24 cellular contexts compared by ENCODE assay signal in the genomic region with DNA sequence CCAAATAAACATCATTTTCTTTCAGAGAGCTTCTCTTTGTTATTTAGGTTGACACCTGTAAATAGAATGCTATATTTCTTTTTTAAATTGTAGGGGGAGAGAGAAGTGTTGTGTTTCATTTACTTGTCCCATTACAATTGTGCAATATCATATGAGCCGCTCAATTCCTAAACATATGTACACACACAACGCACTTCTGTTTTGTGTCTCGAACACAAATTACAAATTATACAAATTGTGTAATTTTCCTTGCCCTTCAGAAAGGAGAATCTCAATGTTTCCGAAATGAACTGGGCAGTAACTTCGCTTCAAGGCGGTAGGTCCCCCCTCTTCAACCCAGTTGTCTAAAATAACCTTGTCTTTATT. TPM values are rescaled to one million over a fixed set of nuclear protein-coding genes. Genes with fewer than 3 reads are reported as not detected.
DNase-seq lines count a peak whose midpoint lies in the region; ATAC-seq and TF ChIP-seq lines count a peak whose summit lies in the region.
"Had no signal": no experiment of that assay in that cellular context is flagged by ENCODE, and none has a peak within 500 bp of the region (broad histone marks: within the 10 kb centered on the region; RNA-seq: fewer than 3 reads in every experiment).

No MANE protein-coding gene starts in this region.

- H3F3A ChIP-seq in neural progenitor cell (ENCODE audit: low read depth) = peaks cover 28% of the 10 kb centered on the region

- H3K4me3 ChIP-seq in NT2/D1 (ENCODE audit: insufficient read length, low read depth) = peak overlapping the region; percentile 40
- peak overlapping the region in 1 of 4 experiments; percentile 1 for H3K4me3 ChIP-seq in fibroblast of lung (replicated peaks in 1 of 4; ENCODE audit: control extremely low read depth in 1 of 4, insufficient read depth in 1 of 4, low read depth in 3 of 4, low read length in 4 of 4)
- H3K4me3 ChIP-seq in neural progenitor cell = peak overlapping the region; percentile 71
- H3K4me3 ChIP-seq: cardiac muscle cell, esophagus squamous epithelium, heart left ventricle, mucosa of descending colon, PC-9, SJSA1, tibial artery had no signal

- no peaks in the 10 kb centered on the region for H3K9me3 Mint-ChIP-seq in activated T-cell treated with anti-CD3 and anti-CD28 coated beads, Interleukin-2, amount 50 U/mL, for 72 hours
- no peaks in the 10 kb centered on the region for H3K9me3 Mint-ChIP-seq in activated T-cell treated with anti-CD3 and anti-CD28 coated beads, Interleukin-2, amount 50 U/mL, for 4 hours
- H3K9me3 Mint-ChIP-seq in neural progenitor cell = no peaks in the 10 kb centered on the region
- H3K9me3 Mint-ChIP-seq in activated CD4-positive, alpha-beta T cell treated with anti-CD3 and anti-CD28 coated beads, Interleukin-2, amount 10 ng/mL, durations not matched to agents 24 days and 14 days = no peaks in the 10 kb centered on the region
- H3K9me3 Mint-ChIP-seq: activated T-helper 1 cell treated with anti-CD3 and anti-CD28 coated beads, Interleukin-12 subunit alpha, Interleukin-12 subunit beta, Interleukin-2, Interleukin-4 antibody, amounts not matched to agents 30 ng/mL and 10 ng/mL and 1 ng/mL, durations not matched to agents 14 hours and 24 hours and 36 hours; stimulated activated memory B cell treated with anti-CD40 and anti-IgM and Interleukin-4, amounts not matched to agents 10 μg/mL and 1 μg/mL and 100 μg/mL, for 72 hours had no signal

- TF ChIP-seq CTCF in fibroblast of lung (conservative IDR thresholded peaks at IDR 0.05 in 1 of 2, IDR thresholded peaks at IDR 0.05 in 1 of 2; ENCODE audit: low read depth in 1 of 2, low read length in 2 of 2) = no peak
- TF ChIP-seq CTCF in neural progenitor cell (IDR thresholded peaks at IDR 0.05) = no peak

- intact Hi-C loops in activated CD4-positive, alpha-beta T cell treated with anti-CD3 and anti-CD28 coated beads, Interleukin-2, amount 10 ng/mL, durations not matched to agents 24 days and 14 days (cut with micrococcal nuclease) = loop anchor here (2.0 to 10.0 kb wide), 2 partner anchors 121 to 1301 kb away; a partner anchor contains a TSS

- peaks cover 15% of the 10 kb centered on the region for H3K36me3 ChIP-seq in NT2/D1 (ENCODE audit: insufficient read depth, insufficient read length, low read length)
- peaks cover 2% of the 10 kb centered on the region for H3K36me3 ChIP-seq in fibroblast of lung (ENCODE audit: control insufficient read depth, insufficient read depth, low read length)
- no peaks in the 10 kb centered on the region for H3K36me3 ChIP-seq in neural progenitor cell

- no peak for DNase-seq in activated T-cell treated with anti-CD3 and anti-CD28 coated beads, Interleukin-2, amount 50 U/mL, for 72 hours
- no peak for DNase-seq in activated T-cell treated with anti-CD3 and anti-CD28 coated beads, Interleukin-2, amount 50 U/mL, for 4 hours
- no peak for DNase-seq in NT2/D1 (ENCODE audit: low read depth, low spot score)
- DNase-seq in fibroblast of lung (ENCODE audit: low read depth in 2 of 2) = no peak
- no peak for DNase-seq in neural progenitor cell (ENCODE audit: low spot score)
- DNase-seq in NCI-H1092 treated with DMSO at 0.1 percent for 48 hours (lab: John Stamatoyannopoulos, UW) = no peak
- DNase-seq in activated CD4-positive, alpha-beta T cell treated with anti-CD3 and anti-CD28 coated beads, Interleukin-2, amount 10 ng/mL, durations not matched to agents 24 days and 14 days = no peak
- DNase-seq: 8988T; activated CD4-positive, CD25-positive, alpha-beta regulatory T cell; effector CD4-positive, alpha-beta T cell; esophagus squamous epithelium; heart left ventricle; left colon; mucosa of descending colon; NCI-H1092; NCI-H2107; NCI-H524 treated with DMSO at 0.1 percent for 48 hours; tibial artery had no signal

- H3K36me3 Mint-ChIP-seq in activated T-cell treated with anti-CD3 and anti-CD28 coated beads, Interleukin-2, amount 50 U/mL, for 72 hours (ENCODE audit: insufficient read depth in 2 of 2) = peaks cover 3 to 9% of the 10 kb centered on the region in 2 donors
- H3K36me3 Mint-ChIP-seq in activated T-cell treated with anti-CD3 and anti-CD28 coated beads, Interleukin-2, amount 50 U/mL, for 4 hours (ENCODE audit: insufficient read depth) = peaks cover 11% of the 10 kb centered on the region
- H3K36me3 Mint-ChIP-seq in neural progenitor cell = peaks cover 7% of the 10 kb centered on the region
- H3K36me3 Mint-ChIP-seq in activated CD4-positive, alpha-beta T cell treated with anti-CD3 and anti-CD28 coated beads, Interleukin-2, amount 10 ng/mL, durations not matched to agents 24 days and 14 days (ENCODE audit: low read depth) = peaks cover 10% of the 10 kb centered on the region

- H3K4me1 Mint-ChIP-seq in activated T-cell treated with anti-CD3 and anti-CD28 coated beads, Interleukin-2, amount 50 U/mL, for 72 hours (ENCODE audit: low read depth) = peaks cover 24% of the 10 kb centered on the region
- peaks cover 16% of the 10 kb centered on the region for H3K4me1 Mint-ChIP-seq in activated T-cell treated with anti-CD3 and anti-CD28 coated beads, Interleukin-2, amount 50 U/mL, for 4 hours (ENCODE audit: low read depth)
- peaks cover 8% of the 10 kb centered on the region for H3K4me1 Mint-ChIP-seq in neural progenitor cell
- H3K4me1 Mint-ChIP-seq in activated CD4-positive, alpha-beta T cell treated with anti-CD3 and anti-CD28 coated beads, Interleukin-2, amount 10 ng/mL, durations not matched to agents 24 days and 14 days = peaks cover 21% of the 10 kb centered on the region

- H3K9ac ChIP-seq in NT2/D1 (ENCODE audit: insufficient read length, low read depth) (no peak overlapping the region), fibroblast of lung (ENCODE audit: insufficient read depth, low read length) (no peak overlapping the region), neural progenitor cell (no peak overlapping the region)

- no peak for ATAC-seq in activated T-cell treated with anti-CD3 and anti-CD28 coated beads, Interleukin-2, amount 50 U/mL, for 72 hours (replicated peaks in 1 of 2)
- no peak for ATAC-seq in activated T-cell treated with anti-CD3 and anti-CD28 coated beads, Interleukin-2, amount 50 U/mL, for 4 hours
- ATAC-seq in HG03175 (IDR thresholded peaks at IDR 0.05; ENCODE audit: unreplicated experiment) = no peak
- ATAC-seq: heart left ventricle; left colon; mucosa of descending colon; stimulated activated memory B cell treated with anti-CD40 and anti-IgM and Interleukin-4, amounts not matched to agents 10 μg/mL and 1 μg/mL and 100 μg/mL, for 72 hours had no signal

- H3K79me2 ChIP-seq in fibroblast of lung (ENCODE audit: control insufficient read depth, insufficient read depth, low read length) = peaks cover 14% of the 10 kb centered on the region
- H3K79me2 ChIP-seq in neural progenitor cell (ENCODE audit: low read depth) = peaks cover 17% of the 10 kb centered on the region

- H2AFZ ChIP-seq in fibroblast of lung (ENCODE audit: low read length) = no peak overlapping the region
- peak overlapping the region; percentile 87 for H2AFZ ChIP-seq in neural progenitor cell (replicated peaks)
- H2AFZ ChIP-seq: PC-9 had no signal

- peak overlapping the region; percentile 90 for H3K27ac Mint-ChIP-seq in activated T-cell treated with anti-CD3 and anti-CD28 coated beads, Interleukin-2, amount 50 U/mL, for 72 hours
- no peak overlapping the region for H3K27ac Mint-ChIP-seq in neural progenitor cell
- H3K27ac Mint-ChIP-seq in activated CD4-positive, alpha-beta T cell treated with anti-CD3 and anti-CD28 coated beads, Interleukin-2, amount 10 ng/mL, durations not matched to agents 24 days and 14 days = no peak overlapping the region
- H3K27ac Mint-ChIP-seq: stimulated activated memory B cell treated with anti-CD40 and anti-IgM and Interleukin-4, amounts not matched to agents 10 μg/mL and 1 μg/mL and 100 μg/mL, for 72 hours had no signal

- H3K9me3 ChIP-seq in NT2/D1 (ENCODE audit: insufficient read depth, low read length) (no peaks in the 10 kb centered on the region), fibroblast of lung (ENCODE audit: control insufficient read depth, insufficient read depth, low read depth, low read length) (no peaks in the 10 kb centered on the region), neural progenitor cell (ENCODE audit: low read depth) (no peaks in the 10 kb centered on the region)
- H3K9me3 ChIP-seq: esophagus squamous epithelium, heart left ventricle, mucosa of descending colon, SJSA1, tibial artery had no signal

- H3K4me2 ChIP-seq in fibroblast of lung (ENCODE audit: extremely low read depth, insufficient read depth, low read length) (peak overlapping the region; percentile 17), neural progenitor cell (peak overlapping the region; percentile 79)

- H3K4me3 Mint-ChIP-seq in activated T-cell treated with anti-CD3 and anti-CD28 coated beads, Interleukin-2, amount 50 U/mL, for 72 hours = peak overlapping the region; percentile 52 to 69
- H3K4me3 Mint-ChIP-seq in activated T-cell treated with anti-CD3 and anti-CD28 coated beads, Interleukin-2, amount 50 U/mL, for 4 hours = no peak overlapping the region
- H3K4me3 Mint-ChIP-seq in neural progenitor cell = peak overlapping the region; percentile 52
- H3K4me3 Mint-ChIP-seq in activated CD4-positive, alpha-beta T cell treated with anti-CD3 and anti-CD28 coated beads, Interleukin-2, amount 10 ng/mL, durations not matched to agents 24 days and 14 days = no peak overlapping the region
- H3K4me3 Mint-ChIP-seq: activated T-helper 1 cell treated with anti-CD3 and anti-CD28 coated beads, Interleukin-12 subunit alpha, Interleukin-12 subunit beta, Interleukin-2, Interleukin-4 antibody, amounts not matched to agents 30 ng/mL and 10 ng/mL and 1 ng/mL, durations not matched to agents 14 hours and 24 hours and 36 hours; stimulated activated memory B cell treated with anti-CD40 and anti-IgM and Interleukin-4, amounts not matched to agents 10 μg/mL and 1 μg/mL and 100 μg/mL, for 72 hours had no signal

- no peaks in the 10 kb centered on the region for H4K20me1 ChIP-seq in fibroblast of lung (ENCODE audit: control insufficient read depth, extremely low read depth, insufficient read depth, low read length)
- no peaks in the 10 kb centered on the region for H4K20me1 ChIP-seq in neural progenitor cell (ENCODE audit: low read depth)

- H3K27ac ChIP-seq in fibroblast of lung (ENCODE audit: insufficient read depth, low read length) = no peak overlapping the region
- no peak overlapping the region for H3K27ac ChIP-seq in neural progenitor cell
- H3K27ac ChIP-seq: cardiac muscle cell, esophagus squamous epithelium, heart left ventricle, PC-9, SJSA1, tibial artery had no signal

- H3K27me3 ChIP-seq in NT2/D1 (ENCODE audit: insufficient read depth, insufficient read length) = no peaks in the 10 kb centered on the region
- no peaks in the 10 kb centered on the region for H3K27me3 ChIP-seq in fibroblast of lung (ENCODE audit: control insufficient read depth, insufficient read depth, low read length)
- peaks cover 44% of the 10 kb centered on the region for H3K27me3 ChIP-seq in neural progenitor cell

- H3K27me3 Mint-ChIP-seq in activated T-cell treated with anti-CD3 and anti-CD28 coated beads, Interleukin-2, amount 50 U/mL, for 72 hours (ENCODE audit: low read depth) = peaks cover 25% of the 10 kb centered on the region
- peaks cover 37% of the 10 kb centered on the region for H3K27me3 Mint-ChIP-seq in activated T-cell treated with anti-CD3 and anti-CD28 coated beads, Interleukin-2, amount 50 U/mL, for 4 hours (ENCODE audit: low read depth)
- peaks cover 20% of the 10 kb centered on the region for H3K27me3 Mint-ChIP-seq in neural progenitor cell (ENCODE audit: insufficient read depth, low read depth)
- peaks cover 46% of the 10 kb centered on the region for H3K27me3 Mint-ChIP-seq in activated CD4-positive, alpha-beta T cell treated with anti-CD3 and anti-CD28 coated beads, Interleukin-2, amount 10 ng/mL, durations not matched to agents 24 days and 14 days

- H3K4me1 ChIP-seq in NT2/D1 (ENCODE audit: insufficient read depth, insufficient read length) (peaks cover 2% of the 10 kb centered on the region), fibroblast of lung (ENCODE audit: control insufficient read depth, extremely low read depth, insufficient read depth, low read length) (peaks cover 2% of the 10 kb centered on the region), neural progenitor cell (peaks cover 7% of the 10 kb centered on the region)

RNA-seq across cellular contexts. Expression of gene ABT1, which starts 2.6 kb away (rescaled TPM):
- 10 to 100 TPM; 20.9 to 21.8 TPM for total RNA-seq in activated T-cell treated with anti-CD3 and anti-CD28 coated beads, Interleukin-2, amount 50 U/mL, for 72 hours
- 10 to 100 TPM; 49.2 to 51.1 (median 49.5) TPM for total RNA-seq in activated T-cell treated with anti-CD3 and anti-CD28 coated beads, Interleukin-2, amount 50 U/mL, for 4 hours
- total RNA-seq in fibroblast of lung = 13.1 and 13.4 TPM in 2 replicates
- 8.3 and 9.9 TPM in 2 replicates for polyA plus RNA-seq in fibroblast of lung
- 7.7 and 12.6 TPM in 2 replicates for polyA plus RNA-seq in fibroblast of lung (2012)
- 9.5 and 10.8 TPM in 2 replicates for polyA minus RNA-seq in fibroblast of lung (ENCODE audit: low replicate concordance)
- total RNA-seq in neural progenitor cell (ENCODE audit: low replicate concordance) = 13.1 and 17.3 TPM in 2 replicates
- 31.9 and 32.1 TPM in 2 replicates for total RNA-seq in activated CD4-positive, alpha-beta T cell treated with anti-CD3 and anti-CD28 coated beads, Interleukin-2, amount 10 ng/mL, durations not matched to agents 24 days and 14 days

RNA-seq across cellular contexts. Expression of gene HMGN4, which starts 55.9 kb away (rescaled TPM):
- total RNA-seq in activated T-cell treated with anti-CD3 and anti-CD28 coated beads, Interleukin-2, amount 50 U/mL, for 72 hours = 10 to 100 TPM; 84.7 to 90.9 TPM
- 10 to 100 TPM; 63.4 to 73.4 (median 72.0) TPM for total RNA-seq in activated T-cell treated with anti-CD3 and anti-CD28 coated beads, Interleukin-2, amount 50 U/mL, for 4 hours
- total RNA-seq in fibroblast of lung = 90.4 and 111 TPM in 2 replicates
- polyA plus RNA-seq in fibroblast of lung = 58.7 and 74.9 TPM in 2 replicates
- polyA plus RNA-seq in fibroblast of lung (2012) = 50.1 and 58.4 TPM in 2 replicates
- 6.0 and 7.6 TPM in 2 replicates for polyA minus RNA-seq in fibroblast of lung (ENCODE audit: low replicate concordance)
- 81.8 and 86.8 TPM in 2 replicates for total RNA-seq in neural progenitor cell (ENCODE audit: low replicate concordance)
- 81.6 and 83.4 TPM in 2 replicates for total RNA-seq in activated CD4-positive, alpha-beta T cell treated with anti-CD3 and anti-CD28 coated beads, Interleukin-2, amount 10 ng/mL, durations not matched to agents 24 days and 14 days

Comparison
In these comparisons a context has a peak if more than half of its experiments do, and no peak if none do; other contexts are left out.
1. H3K4me3 Mint-ChIP-seq: peak in activated T-cell treated with anti-CD3 and anti-CD28 coated beads, Interleukin-2, amount 50 U/mL, for 72 hours (2 of 2) and neural progenitor cell (single experiment); none in activated T-cell treated with anti-CD3 and anti-CD28 coated beads, Interleukin-2, amount 50 U/mL, for 4 hours (single experiment) and activated CD4-positive, alpha-beta T cell treated with anti-CD3 and anti-CD28 coated beads, Interleukin-2, amount 10 ng/mL, durations not matched to agents 24 days and 14 days (single experiment).